14 cellular contexts compared by ENCODE assay signal in the genomic region with DNA sequence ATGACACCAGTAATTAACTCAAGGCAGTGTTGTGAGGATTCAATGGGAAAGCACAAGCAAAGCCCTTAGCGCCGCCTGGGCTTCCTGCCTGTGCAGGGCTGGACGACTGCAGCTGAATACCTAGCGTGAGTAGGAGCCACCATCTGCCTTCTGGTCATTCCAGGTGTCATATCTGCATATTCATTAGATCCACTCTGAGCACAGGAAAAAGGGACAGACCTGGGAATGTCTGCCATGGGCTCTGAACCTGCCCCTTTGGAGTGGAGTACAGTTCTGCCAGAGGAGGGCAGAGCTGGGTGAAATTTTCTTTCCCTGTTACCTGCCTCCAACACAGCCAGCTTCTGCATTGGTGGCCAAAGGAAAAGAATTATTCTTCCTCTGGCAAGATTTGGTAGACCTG.
DNase-seq lines count a peak whose midpoint lies in the region; ATAC-seq and TF ChIP-seq lines count a peak whose summit lies in the region.
"Had no signal": no experiment of that assay in that cellular context is flagged by ENCODE, and none has a peak within 500 bp of the region (broad histone marks: within the 10 kb centered on the region; RNA-seq: fewer than 3 reads in every experiment).

No MANE protein-coding gene starts in this region.

- TF ChIP-seq EP300 in suprapubic skin (IDR thresholded peaks at IDR 0.05), result no peak

- no peaks in the 10 kb centered on the region for H4K20me1 ChIP-seq in HCT116 (ENCODE audit: insufficient read depth)

- H3K4me1 ChIP-seq in Caco-2 (no peaks in the 10 kb centered on the region), HCT116 (ENCODE audit: control insufficient read depth in 1 of 2, insufficient read depth in 2 of 2, low read length in 2 of 2) (no peaks in the 10 kb centered on the region), suprapubic skin (no peaks in the 10 kb centered on the region)

- H3K27ac ChIP-seq in HCT116 (ENCODE audit: low read depth, low read length), result no peak overlapping the region
- H3K27ac ChIP-seq in suprapubic skin, result no peak overlapping the region
- H3K27ac ChIP-seq: HL-60 had no signal

- RAD21 ChIA-PET in HCT116 (lab: Charles Lee; ENCODE audit: low non-redundant PET in 1 of 2, low total read pairs in 2 of 2, uncharacterized antibody in 2 of 2, unreplicated experiment in 2 of 2), result no interaction called here

- intact Hi-C loops in Caco-2 (cut with micrococcal nuclease; ENCODE audit: unreplicated experiment) (no loop called here), HCT116 (cut with micrococcal nuclease) (loop anchor here (1.0 kb wide), 1 partner anchor 392 kb away; no protein-coding TSS in a partner anchor), posterior cingulate gyrus (cut with DNase I) (no loop called here)

- BruUV-seq in Caco-2 (replicated peaks; lab: Mats Ljungman, UMichigan), result no TSS peak
- BruUV-seq in HCT116 (replicated peaks; lab: Mats Ljungman, UMichigan), result no TSS peak

- H3K9me2 ChIP-seq in HCT116 (ENCODE audit: insufficient read depth), result no peaks in the 10 kb centered on the region

- peak; percentile 84 for ATAC-seq in HCT116
- ATAC-seq: GM12878 had no signal

- TF ChIP-seq CTCF in Caco-2 (IDR thresholded peaks at IDR 0.05; ENCODE audit: insufficient read depth in 1 of 2, low read depth in 1 of 2, low read length in 1 of 2, severe bottlenecking in 1 of 2, unreplicated experiment in 1 of 2) (peak in 1 of 2 experiments; percentile 10), HCT116 (IDR thresholded peaks at IDR 0.05 in 2 of 3, conservative IDR thresholded peaks at IDR 0.05 in 1 of 3; ENCODE audit: borderline replicate concordance in 1 of 3, insufficient read depth in 1 of 3, low read depth in 2 of 3, low read length in 2 of 3) (peak; percentile 8 to 30 (median 19); a peak in 3 of 6 replicates), suprapubic skin (IDR thresholded peaks at IDR 0.05) (no peak)

- no peaks in the 10 kb centered on the region for H3K36me3 ChIP-seq in Caco-2 (ENCODE audit: control insufficient read depth, insufficient read depth, low read length)
- H3K36me3 ChIP-seq in HCT116 (ENCODE audit: control insufficient read depth in 1 of 2, insufficient read depth in 2 of 2, low read length in 2 of 2), result no peaks in the 10 kb centered on the region
- no peaks in the 10 kb centered on the region for H3K36me3 ChIP-seq in suprapubic skin

- H3K27ac Mint-ChIP-seq in Caco-2 (ENCODE audit: unreplicated experiment), result no peak overlapping the region
- H3K27ac Mint-ChIP-seq: HFFc6 had no signal

- H3K9me3 ChIP-seq in Caco-2 (no peaks in the 10 kb centered on the region), HCT116 (ENCODE audit: control insufficient read depth in 1 of 2, insufficient read depth in 1 of 2, low read depth in 1 of 2, low read length in 2 of 2) (no peaks in the 10 kb centered on the region), suprapubic skin (no peaks in the 10 kb centered on the region)

- DNase-seq in Caco-2, result peak; percentile 13 to 45
- no peak for DNase-seq in HCT116 (ENCODE audit: low read depth, low spot score)
- peak; percentile 67 for DNase-seq in SW480 (ENCODE audit: low spot score)
- peak; percentile 20 for DNase-seq in iPS DF 19.7 (ENCODE audit: low read depth, low spot score)
- no peak for DNase-seq in suprapubic skin (ENCODE audit: low spot score in 2 of 2)
- DNase-seq in posterior cingulate gyrus, result no peak
- no peak for DNase-seq in NCI-H1417 (lab: John Stamatoyannopoulos, UW)
- no peak for DNase-seq in NCI-H146 treated with DMSO at 0.1 percent for 48 hours (lab: John Stamatoyannopoulos, UW; ENCODE audit: unreplicated experiment)
- DNase-seq: DMS153, HFFc6, KBM-7, NCI-H1694 had no signal

- no peak overlapping the region for H3K4me2 ChIP-seq in HCT116 (ENCODE audit: low read length)

- H3K4me3 ChIP-seq in Caco-2 (ENCODE audit: low read depth, low read length) (no peak overlapping the region), HCT116 (replicated peaks in 1 of 2; ENCODE audit: low read depth in 1 of 2, low read length in 2 of 2) (no peak overlapping the region), suprapubic skin (no peak overlapping the region)
- H3K4me3 ChIP-seq: GM12878 had no signal

- H3K79me2 ChIP-seq in HCT116 (ENCODE audit: insufficient read depth, low read length), result no peaks in the 10 kb centered on the region

- H3K36me3 Mint-ChIP-seq in Caco-2 (ENCODE audit: insufficient read depth, unreplicated experiment), result no peaks in the 10 kb centered on the region

- WGBS in suprapubic skin, result 63% methylated on average over 4 of the region's 4 CpGs

- H3K4me1 Mint-ChIP-seq in Caco-2 (ENCODE audit: low read depth, unreplicated experiment), result peaks cover 6% of the 10 kb centered on the region

- peaks cover 3% of the 10 kb centered on the region for H3K27me3 Mint-ChIP-seq in Caco-2 (ENCODE audit: insufficient read depth, unreplicated experiment)

- no peak overlapping the region for H2AFZ ChIP-seq in HCT116 (ENCODE audit: low read depth, low read length, poor library complexity, severe bottlenecking)

- POLR2A ChIA-PET in Caco-2 (lab: Charles Lee) (no interaction called here), HCT116 (lab: Charles Lee) (no interaction called here)

- peak; percentile 30 for TF ChIP-seq RAD21 in HCT116 (IDR thresholded peaks at IDR 0.05; ENCODE audit: low read depth)

- CTCF ChIA-PET in Caco-2 (lab: Charles Lee), result no interaction called here
- CTCF ChIA-PET in HCT116 (lab: Charles Lee), result interaction anchor here (1.0 to 1.8 kb wide), 2 partner anchors 66 to 75 kb away, joined by 6 read pairs; no protein-coding TSS in a partner anchor

- no peak overlapping the region for H3K4me3 Mint-ChIP-seq in Caco-2 (ENCODE audit: unreplicated experiment)
- H3K4me3 Mint-ChIP-seq: HFFc6 had no signal

- H3K9ac ChIP-seq in HCT116 (ENCODE audit: low read length), result no peak overlapping the region

- TF ChIP-seq POLR2A in HCT116 (IDR thresholded peaks at IDR 0.05; ENCODE audit: borderline replicate concordance, extremely low read depth, insufficient read depth, insufficient read length) (no peak), suprapubic skin (IDR thresholded peaks at IDR 0.05) (no peak)

- H3K27me3 ChIP-seq in Caco-2 (replicated peaks; ENCODE audit: control insufficient read depth, insufficient read depth, low read length), result no peaks in the 10 kb centered on the region
- peaks cover 32% of the 10 kb centered on the region for H3K27me3 ChIP-seq in HCT116 (ENCODE audit: insufficient read depth, low read length)
- peaks cover 17% of the 10 kb centered on the region for H3K27me3 ChIP-seq in suprapubic skin

- peaks cover 21% of the 10 kb centered on the region for H3K9me3 Mint-ChIP-seq in Caco-2 (ENCODE audit: unreplicated experiment)

TF ChIP-seq in HCT116, 20 proteins besides CTCF, POLR2A, EP300 and RAD21 (continues in another document):
- TF ChIP-seq SP1 (IDR thresholded peaks at IDR 0.05; ENCODE audit: low read depth) (no peak), ELF1 (IDR thresholded peaks at IDR 0.05; ENCODE audit: borderline replicate concordance, low read depth) (no peak), MAX (IDR thresholded peaks at IDR 0.05) (no peak), EZH2 (IDR thresholded peaks at IDR 0.05) (no peak), CEBPB (IDR thresholded peaks at IDR 0.05; ENCODE audit: low read depth) (no peak), REST (IDR thresholded peaks at IDR 0.05; ENCODE audit: low read depth) (no peak), POLR2AphosphoS5 (IDR thresholded peaks at IDR 0.05; ENCODE audit: low read depth, low read length) (no peak), ZFX (IDR thresholded peaks at IDR 0.05) (no peak), CBX3 (IDR thresholded peaks at IDR 0.05; ENCODE audit: low read depth) (no peak), YY1 (IDR thresholded peaks at IDR 0.05; ENCODE audit: extremely low read depth, insufficient replicate concordance, low read depth, low read length) (no peak)

Comparison
In these comparisons a context has a peak if more than half of its experiments do, and no peak if none do; other contexts are left out.
1. DNase-seq: peak in Caco-2 (2 of 2), SW480 (single experiment) and iPS DF 19.7 (single experiment); none in HCT116 (single experiment), suprapubic skin (0 of 2), posterior cingulate gyrus (0 of 10), NCI-H1417 (0 of 3) and NCI-H146 treated with DMSO at 0.1 percent for 48 hours (single experiment).
2. CTCF ChIP-seq: peak in HCT116 (3 of 3); none in suprapubic skin (0 of 2).